27 cellular contexts compared by ENCODE assay signal in the genomic region with DNA sequence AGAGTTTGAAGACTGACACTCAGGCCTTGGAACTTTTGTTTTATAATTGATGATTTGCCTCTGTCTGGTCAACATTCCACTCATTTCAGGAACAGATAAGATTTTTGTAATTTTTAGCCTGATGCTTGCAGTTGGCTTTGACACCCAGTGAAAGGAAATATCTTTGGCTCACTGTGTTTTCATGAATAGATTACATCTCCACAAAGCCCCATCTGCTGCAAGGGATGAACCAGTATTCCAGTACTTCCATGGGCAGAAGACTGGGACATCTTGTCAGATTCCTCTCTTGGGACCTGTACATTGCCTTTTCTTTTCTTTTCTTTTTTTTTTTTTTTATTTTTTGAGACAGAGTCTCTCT. TPM values are rescaled to one million over a fixed set of nuclear protein-coding genes. Genes with fewer than 3 reads are reported as not detected.
"Had no signal": no experiment of that assay in that cellular context is flagged by ENCODE, and none has a peak within 500 bp of the region (broad histone marks: within the 10 kb centered on the region; RNA-seq: fewer than 3 reads in every experiment).

No MANE protein-coding gene starts in this region.

- ATAC-seq: activated T-cell treated with anti-CD3 and anti-CD28 coated beads, Interleukin-2, amount 50 U/mL, for 72 hours; left lobe of liver; naive thymus-derived CD8-positive, alpha-beta T cell; stimulated activated naive B cell treated with anti-CD40 and anti-IgM and Interleukin-4, amounts not matched to agents 10 μg/mL and 1 μg/mL and 100 μg/mL, for 72 hours had no signal

- H3K9me3 ChIP-seq: sigmoid colon, upper lobe of left lung had no signal

- H3K27me3 Mint-ChIP-seq: activated B cell treated with CpG ODN at 0.5 μM for 24 hours; activated naive CD8-positive, alpha-beta T cell treated with anti-CD3 and anti-CD28 coated beads, Interleukin-2, amount 10 ng/mL, durations not matched to agents 7 days and 5 days; naive thymus-derived CD8-positive, alpha-beta T cell; progenitor cell of endocrine pancreas; stimulated activated naive B cell treated with anti-CD40 and anti-IgM and Interleukin-4, amounts not matched to agents 10 μg/mL and 1 μg/mL and 100 μg/mL, for 72 hours had no signal

- DNase-seq: activated B cell treated with CpG ODN at 0.5 μM for 24 hours; activated CD4-positive, alpha-beta T cell treated with anti-CD3 and anti-CD28 coated beads for 4 hours; activated CD4-positive, alpha-beta T cell treated with anti-CD3 and anti-CD28 coated beads, Interleukin-2, amount 50 U/mL, for 48 hours; activated effector memory CD4-positive, alpha-beta T cell treated with Interleukin-2 at 50 U/mL for 16 hours; activated naive CD4-positive, alpha-beta T cell treated with anti-CD3 and anti-CD28 coated beads for 36 hours; activated naive CD8-positive, alpha-beta T cell treated with anti-CD3 and anti-CD28 coated beads, Interleukin-2, amount 10 ng/mL, durations not matched to agents 7 days and 5 days; activated T-cell treated with anti-CD3 and anti-CD28 coated beads, Interleukin-2, amount 50 U/mL, for 72 hours; amygdala; naive thymus-derived CD8-positive, alpha-beta T cell; retina; sigmoid colon; stimulated activated CD4-positive, alpha-beta T cell treated with anti-CD3 and anti-CD28 coated beads, Interleukin-2, amount 100 ng/mL, for 48 hours; stimulated activated CD8-positive, alpha-beta memory T cell treated with anti-CD3 and anti-CD28 coated beads, Interleukin-4, amount 100 ng/mL, for 48 hours; stimulated activated naive B cell treated with anti-CD40 and anti-IgM and Interleukin-4, amounts not matched to agents 10 μg/mL and 1 μg/mL and 100 μg/mL, for 72 hours; T1000; upper lobe of left lung had no signal

- H3K4me3 ChIP-seq: cardiac muscle cell, lung, neural progenitor cell, sigmoid colon, upper lobe of left lung had no signal

- H3K27ac Mint-ChIP-seq: activated B cell treated with CpG ODN at 0.5 μM for 24 hours; activated naive CD4-positive, alpha-beta T cell treated with anti-CD3 and anti-CD28 coated beads for 36 hours; activated naive CD8-positive, alpha-beta T cell treated with anti-CD3 and anti-CD28 coated beads, Interleukin-2, amount 10 ng/mL, durations not matched to agents 7 days and 5 days; activated T-cell treated with anti-CD3 and anti-CD28 coated beads, Interleukin-2, amount 50 U/mL, for 72 hours; neural progenitor cell; progenitor cell of endocrine pancreas; stimulated activated naive B cell treated with anti-CD40 and anti-IgM and Interleukin-4, amounts not matched to agents 10 μg/mL and 1 μg/mL and 100 μg/mL, for 72 hours; T-helper 1 cell treated with Interleukin-12 subunit alpha and Interleukin-12 subunit beta and Interleukin-4 antibody, amounts not matched to agents 30 μg/mL and 1 μg/mL, for 36 hours had no signal

- H3K36me3 ChIP-seq: cardiac muscle cell, neural progenitor cell had no signal

- H3K4me1 ChIP-seq: sigmoid colon, upper lobe of left lung had no signal

- H3K27me3 ChIP-seq: cardiac muscle cell, neural progenitor cell, sigmoid colon, upper lobe of left lung had no signal

- H3K4me1 Mint-ChIP-seq: activated B cell treated with CpG ODN at 0.5 μM for 24 hours; activated naive CD8-positive, alpha-beta T cell treated with anti-CD3 and anti-CD28 coated beads, Interleukin-2, amount 10 ng/mL, durations not matched to agents 7 days and 5 days; stimulated activated naive B cell treated with anti-CD40 and anti-IgM and Interleukin-4, amounts not matched to agents 10 μg/mL and 1 μg/mL and 100 μg/mL, for 72 hours had no signal

- H3K9me3 Mint-ChIP-seq: activated B cell treated with CpG ODN at 0.5 μM for 24 hours; activated naive CD4-positive, alpha-beta T cell treated with anti-CD3 and anti-CD28 coated beads for 36 hours; activated naive CD8-positive, alpha-beta T cell treated with anti-CD3 and anti-CD28 coated beads, Interleukin-2, amount 10 ng/mL, durations not matched to agents 7 days and 5 days; activated T-cell treated with anti-CD3 and anti-CD28 coated beads, Interleukin-2, amount 50 U/mL, for 72 hours; naive thymus-derived CD8-positive, alpha-beta T cell; stimulated activated naive B cell treated with anti-CD40 and anti-IgM and Interleukin-4, amounts not matched to agents 10 μg/mL and 1 μg/mL and 100 μg/mL, for 72 hours; T-helper 1 cell treated with Interleukin-12 subunit alpha and Interleukin-12 subunit beta and Interleukin-4 antibody, amounts not matched to agents 30 μg/mL and 1 μg/mL, for 36 hours had no signal

- H3K4me3 Mint-ChIP-seq: activated B cell treated with CpG ODN at 0.5 μM for 24 hours; activated naive CD4-positive, alpha-beta T cell treated with anti-CD3 and anti-CD28 coated beads for 36 hours; activated naive CD8-positive, alpha-beta T cell treated with anti-CD3 and anti-CD28 coated beads, Interleukin-2, amount 10 ng/mL, durations not matched to agents 7 days and 5 days; activated T-cell treated with anti-CD3 and anti-CD28 coated beads, Interleukin-2, amount 50 U/mL, for 72 hours; naive thymus-derived CD8-positive, alpha-beta T cell; neural progenitor cell; stimulated activated naive B cell treated with anti-CD40 and anti-IgM and Interleukin-4, amounts not matched to agents 10 μg/mL and 1 μg/mL and 100 μg/mL, for 72 hours; T-helper 1 cell treated with Interleukin-12 subunit alpha and Interleukin-12 subunit beta and Interleukin-4 antibody, amounts not matched to agents 30 μg/mL and 1 μg/mL, for 36 hours had no signal

- H3K27ac ChIP-seq: cardiac muscle cell, epithelial cell of prostate, neural progenitor cell, sigmoid colon, upper lobe of left lung had no signal

RNA-seq across cellular contexts. Expression of a gene that starts 28.4 kb away (rescaled TPM):
- total RNA-seq: activated B cell treated with CpG ODN at 0.5 μM for 24 hours; activated naive CD4-positive, alpha-beta T cell treated with anti-CD3 and anti-CD28 coated beads for 36 hours; activated naive CD8-positive, alpha-beta T cell treated with anti-CD3 and anti-CD28 coated beads, Interleukin-2, amount 10 ng/mL, durations not matched to agents 7 days and 5 days; activated T-cell treated with anti-CD3 and anti-CD28 coated beads, Interleukin-2, amount 50 U/mL, for 72 hours; cardiac muscle cell; cerebellum; kidney epithelial cell; left lobe of liver; lung; naive thymus-derived CD8-positive, alpha-beta T cell; osteocyte; sigmoid colon; temporal lobe; upper lobe of left lung had no signal
- polyA plus RNA-seq: lung, sigmoid colon had no signal
